1 cellular context compared by ENCODE assay signal in genomic region chr14:104932676-104933631, GRCh38.
TF ChIP-seq lines count a peak whose summit lies in the region.

No MANE protein-coding gene starts in this region.

TF ChIP-seq in HepG2, 621 proteins besides CTCF, POLR2A, EP300 and RAD21 (continued from another document):
- TF ChIP-seq, protein P1, sequence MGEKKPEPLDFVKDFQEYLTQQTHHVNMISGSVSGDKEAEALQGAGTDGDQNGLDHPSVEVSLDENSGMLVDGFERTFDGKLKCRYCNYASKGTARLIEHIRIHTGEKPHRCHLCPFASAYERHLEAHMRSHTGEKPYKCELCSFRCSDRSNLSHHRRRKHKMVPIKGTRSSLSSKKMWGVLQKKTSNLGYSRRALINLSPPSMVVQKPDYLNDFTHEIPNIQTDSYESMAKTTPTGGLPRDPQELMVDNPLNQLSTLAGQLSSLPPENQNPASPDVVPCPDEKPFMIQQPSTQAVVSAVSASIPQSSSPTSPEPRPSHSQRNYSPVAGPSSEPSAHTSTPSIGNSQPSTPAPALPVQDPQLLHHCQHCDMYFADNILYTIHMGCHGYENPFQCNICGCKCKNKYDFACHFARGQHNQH (CRISPR knock-in tag; IDR thresholded peaks at IDR 0.05) = no peak
- TF ChIP-seq SSRP1 (CRISPR knock-in tag; IDR thresholded peaks at IDR 0.05) (no peak), ZNF562 (CRISPR knock-in tag; IDR thresholded peaks at IDR 0.05; ENCODE audit: borderline replicate concordance) (no peak), ZMYM4 (CRISPR knock-in tag; IDR thresholded peaks at IDR 0.05) (no peak), MED13 (CRISPR knock-in tag; IDR thresholded peaks at IDR 0.05) (no peak), NR2F1 (CRISPR knock-in tag; IDR thresholded peaks at IDR 0.05) (no peak), SP5 (CRISPR knock-in tag; IDR thresholded peaks at IDR 0.05; ENCODE audit: borderline replicate concordance, low read depth) (no peak), MAFF (IDR thresholded peaks at IDR 0.05; ENCODE audit: low read depth, low read length) (no peak), SRSF1 (optimal IDR thresholded peaks at IDR 0.05; ENCODE audit: low read depth, low read length) (no peak)
- TF ChIP-seq, protein P2, sequence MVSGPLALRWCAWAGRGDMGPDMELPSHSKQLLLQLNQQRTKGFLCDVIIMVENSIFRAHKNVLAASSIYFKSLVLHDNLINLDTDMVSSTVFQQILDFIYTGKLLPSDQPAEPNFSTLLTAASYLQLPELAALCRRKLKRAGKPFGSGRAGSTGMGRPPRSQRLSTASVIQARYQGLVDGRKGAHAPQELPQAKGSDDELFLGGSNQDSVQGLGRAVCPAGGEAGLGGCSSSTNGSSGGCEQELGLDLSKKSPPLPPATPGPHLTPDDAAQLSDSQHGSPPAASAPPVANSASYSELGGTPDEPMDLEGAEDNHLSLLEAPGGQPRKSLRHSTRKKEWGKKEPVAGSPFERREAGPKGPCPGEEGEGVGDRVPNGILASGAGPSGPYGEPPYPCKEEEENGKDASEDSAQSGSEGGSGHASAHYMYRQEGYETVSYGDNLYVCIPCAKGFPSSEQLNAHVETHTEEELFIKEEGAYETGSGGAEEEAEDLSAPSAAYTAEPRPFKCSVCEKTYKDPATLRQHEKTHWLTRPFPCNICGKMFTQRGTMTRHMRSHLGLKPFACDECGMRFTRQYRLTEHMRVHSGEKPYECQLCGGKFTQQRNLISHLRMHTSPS (CRISPR knock-in tag; IDR thresholded peaks at IDR 0.05; ENCODE audit: low read depth) = no peak
- TF ChIP-seq, protein P3, sequence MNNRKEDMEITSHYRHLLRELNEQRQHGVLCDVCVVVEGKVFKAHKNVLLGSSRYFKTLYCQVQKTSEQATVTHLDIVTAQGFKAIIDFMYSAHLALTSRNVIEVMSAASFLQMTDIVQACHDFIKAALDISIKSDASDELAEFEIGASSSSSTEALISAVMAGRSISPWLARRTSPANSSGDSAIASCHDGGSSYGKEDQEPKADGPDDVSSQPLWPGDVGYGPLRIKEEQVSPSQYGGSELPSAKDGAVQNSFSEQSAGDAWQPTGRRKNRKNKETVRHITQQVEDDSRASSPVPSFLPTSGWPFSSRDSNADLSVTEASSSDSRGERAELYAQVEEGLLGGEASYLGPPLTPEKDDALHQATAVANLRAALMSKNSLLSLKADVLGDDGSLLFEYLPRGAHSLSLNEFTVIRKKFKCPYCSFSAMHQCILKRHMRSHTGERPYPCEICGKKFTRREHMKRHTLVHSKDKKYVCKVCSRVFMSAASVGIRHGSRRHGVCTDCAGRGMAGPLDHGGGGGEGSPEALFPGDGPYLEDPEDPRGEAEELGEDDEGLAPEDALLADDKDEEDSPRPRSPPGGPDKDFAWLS (CRISPR knock-in tag; IDR thresholded peaks at IDR 0.05; ENCODE audit: borderline replicate concordance) = no peak
